In genomic region chr22:32258791-32259190, GRCh38 we compare ENCODE assay signal across 34 cellular contexts. TPM values are rescaled to one million over a fixed set of nuclear protein-coding genes. Genes with fewer than 3 reads are reported as not detected.
"Had no signal": no experiment of that assay in that cellular context is flagged by ENCODE, and none has a peak within 500 bp of the region (broad histone marks: within the 10 kb centered on the region; RNA-seq: fewer than 3 reads in every experiment).

No MANE protein-coding gene starts in this region.

- H3K79me2 ChIP-seq: parathyroid adenoma had no signal

- DNase-seq: naive thymus-derived CD4-positive, alpha-beta T cell; natural killer cell; occipital lobe; ovary; posterior cingulate gyrus; psoas muscle; right cardiac atrium; spleen; stimulated activated CD4-positive, alpha-beta T cell treated with anti-CD3 and anti-CD28 coated beads, Interleukin-12 subunit alpha, Interleukin-12 subunit beta, amount 100 ng/mL, for 4 hours; stimulated activated CD4-positive, alpha-beta T cell treated with anti-CD3 and anti-CD28 coated beads, Interleukin-1b, Interleukin-23, amount 100 ng/mL, for 48 hours; stimulated activated CD4-positive, alpha-beta T cell treated with anti-CD3 and anti-CD28 coated beads, Interleukin-4, amount 100 ng/mL, for 1 hour; stimulated activated CD4-positive, alpha-beta T cell treated with anti-CD3 and anti-CD28 coated beads, Interleukin-4, amount 100 ng/mL, for 4 hours; stimulated activated CD8-positive, alpha-beta memory T cell treated with anti-CD3 and anti-CD28 coated beads, Interleukin-4, amount 100 ng/mL, for 48 hours; stimulated activated naive CD4-positive, alpha-beta T cell; stimulated activated naive CD8-positive, alpha-beta T cell treated with anti-CD3 and anti-CD28 coated beads, Interleukin-15, amount 100 ng/mL, for 72 hours; stimulated activated naive CD8-positive, alpha-beta T cell treated with anti-CD3 and anti-CD28 coated beads, Interleukin-15, Interleukin-2, amounts not matched to agents 100 U/mL and 50 U/mL, for 24 hours; substantia nigra; testis; tibial artery; transverse colon; upper lobe of right lung had no signal

- H2AFZ ChIP-seq: neural progenitor cell, parathyroid adenoma had no signal

- FAIRE-seq: urothelium cell line had no signal

- H3K9ac ChIP-seq: neural progenitor cell, parathyroid adenoma had no signal

- H3K36me3 ChIP-seq: neural progenitor cell, ovary, spleen, suprapubic skin, tibial artery, transverse colon, upper lobe of right lung, vagina had no signal

- H3K27ac ChIP-seq: neural progenitor cell, ovary, parathyroid adenoma, psoas muscle, skin epidermis, spleen, suprapubic skin, testis, tibial artery, transverse colon, upper lobe of right lung, vagina had no signal

- H3K27me3 ChIP-seq: ovary, testis, transverse colon, upper lobe of right lung, vagina had no signal

- H3K4me2 ChIP-seq: neural progenitor cell, smooth muscle cell had no signal

- H3K4me1 ChIP-seq: parathyroid adenoma, psoas muscle, spleen, suprapubic skin, testis, tibial artery, transverse colon, upper lobe of right lung, vagina had no signal

- H3K4me3 ChIP-seq: neural progenitor cell, ovary, psoas muscle, skin epidermis, smooth muscle cell, spleen, suprapubic skin, testis, tibial artery, transverse colon, upper lobe of right lung, vagina had no signal

- H3K9me3 ChIP-seq: ovary, psoas muscle, spleen, suprapubic skin, testis, tibial artery, transverse colon, upper lobe of right lung, vagina had no signal

- ATAC-seq: naive thymus-derived CD4-positive, alpha-beta T cell; natural killer cell; psoas muscle; right cardiac atrium; sciatic nerve; stimulated activated memory B cell treated with anti-CD40 and anti-IgM and Interleukin-4, amounts not matched to agents 10 μg/mL and 1 μg/mL and 100 μg/mL, for 72 hours; stimulated activated naive CD8-positive, alpha-beta T cell treated with anti-CD3 and anti-CD28 coated beads, Interleukin-15, amount 100 ng/mL, for 72 hours; stimulated activated naive CD8-positive, alpha-beta T cell treated with anti-CD3 and anti-CD28 coated beads, Interleukin-15, Interleukin-2, amounts not matched to agents 100 U/mL and 50 U/mL, for 24 hours; upper lobe of right lung had no signal

RNA-seq across cellular contexts. Expression of gene SLC5A4, which starts 3.6 kb away (rescaled TPM):
- total RNA-seq: naive thymus-derived CD4-positive, alpha-beta T cell; natural killer cell; occipital lobe; osteoblast; progenitor cell of endocrine pancreas; renal cortical epithelial cell; smooth muscle cell had no signal
- polyA plus RNA-seq: naive thymus-derived CD4-positive, alpha-beta T cell; neural cell; smooth muscle cell had no signal

RNA-seq across cellular contexts. Expression of gene RFPL2, which starts 53.9 kb away (rescaled TPM):
- total RNA-seq: osteoblast, ovary, psoas muscle, right cardiac atrium, sciatic nerve, smooth muscle cell, suprapubic skin, testis, transverse colon, upper lobe of right lung, vagina had no signal
- polyA plus RNA-seq: ovary, psoas muscle, right cardiac atrium, smooth muscle cell had no signal
